36 cellular contexts compared by ENCODE assay signal in genomic region chr3:54915976-54916375, GRCh38. TPM values are rescaled to one million over a fixed set of nuclear protein-coding genes. Genes with fewer than 3 reads are reported as not detected.
"Had no signal": no experiment of that assay in that cellular context is flagged by ENCODE, and none has a peak within 500 bp of the region (broad histone marks: within the 10 kb centered on the region; RNA-seq: fewer than 3 reads in every experiment).

No MANE protein-coding gene starts in this region.

- H2AFZ ChIP-seq: PC-9 had no signal

- DNase-seq: Kasumi-1, KG1, MM.1S, MV-4-11, NCI-H1092, NCI-H1105 treated with DMSO at 0.1 percent for 48 hours, NCI-H1417, NCI-H1436, NCI-H146, NCI-H1694, NCI-H187, NCI-H1930, NCI-H2029 treated with DMSO at 0.1 percent for 48 hours, NCI-H2081 treated with DMSO at 0.1 percent for 48 hours, NCI-H2107, NCI-H2171, NCI-H226, NCI-H446 treated with DMSO at 0.1 percent for 48 hours, NCI-H510A, NCI-H524, NCI-H526, NCI-H69, NCI-H748 treated with DMSO at 0.1 percent for 48 hours, NCI-H82, PC-9, SHP77, SIG-M5, SJCRH30, SK-N-SH, SW 1271 had no signal

- H3K9ac ChIP-seq: SK-N-SH had no signal

- H3K27me3 ChIP-seq: SJCRH30 had no signal

- H3K4me3 ChIP-seq: PC-9, SJCRH30 had no signal

- H3K9me3 ChIP-seq: SJCRH30, SK-N-SH had no signal

- H3K4me1 ChIP-seq: SJCRH30 had no signal

- H3K4me2 ChIP-seq: PC-9, SK-N-SH had no signal

- H3K36me3 ChIP-seq: SJCRH30 had no signal

- H3K27ac ChIP-seq: PC-9, RWPE1, SJCRH30 had no signal

- ATAC-seq: Panc1, Right ventricle myocardium inferior had no signal

RNA-seq across cellular contexts. Expression of gene LRTM1, which starts 11.9 kb away (rescaled TPM):
- total RNA-seq: MCF 10A, OCI-LY7, PC-9, Right ventricle myocardium inferior, SK-MEL-5 had no signal
